Comparison of ENCODE assay signal across 1 cellular context in genomic region chr3:150729682-150730360, GRCh38.
TF ChIP-seq lines count a peak whose summit lies in the region.

No MANE protein-coding gene starts in this region.

TF ChIP-seq in K562, 482 proteins besides CTCF, POLR2A, EP300 and RAD21 (continued from another document and continues in another):
- TF ChIP-seq ZBTB40 (IDR thresholded peaks at IDR 0.05): peak; percentile 50; the same call in 1 of the 2 replicates
- no peak for TF ChIP-seq ZBTB40 (CRISPR knock-in tag; IDR thresholded peaks at IDR 0.05)
- TF ChIP-seq ZNF592 (IDR thresholded peaks at IDR 0.05): peak; percentile 65
- peak; percentile 75 for TF ChIP-seq NFIC (IDR thresholded peaks at IDR 0.05)
- 0 out of 2 replicates have a peak, but pooled peaks have one; percentile 35 for TF ChIP-seq MTA3 (IDR thresholded peaks at IDR 0.05; ENCODE audit: borderline replicate concordance)
- TF ChIP-seq WHSC1 (IDR thresholded peaks at IDR 0.05; ENCODE audit: low read length): no peak
- TF ChIP-seq TAL1 (IDR thresholded peaks at IDR 0.05): peak; percentile 95
- no peak for TF ChIP-seq ZNF561 (CRISPR knock-in tag; conservative IDR thresholded peaks at IDR 0.05)
- no peak for TF ChIP-seq MXI1 (IDR thresholded peaks at IDR 0.05; ENCODE audit: low read depth, low read length)
- TF ChIP-seq CREB3 (tag; conservative IDR thresholded peaks at IDR 0.05; ENCODE audit: low read depth): peak; percentile 54; the same call in 1 of the 2 replicates
- 0 out of 2 replicates have a peak, but pooled peaks have one; percentile 30 for TF ChIP-seq ETV5 (CRISPR knock-in tag; IDR thresholded peaks at IDR 0.05; ENCODE audit: low read depth)
- TF ChIP-seq NFRKB (IDR thresholded peaks at IDR 0.05; ENCODE audit: low read depth): peak; percentile 65; the same call in 1 of the 2 replicates
- no peak for TF ChIP-seq PREB (CRISPR knock-in tag; IDR thresholded peaks at IDR 0.05)
- TF ChIP-seq ZNF24 (IDR thresholded peaks at IDR 0.05): no peak
- TF ChIP-seq MLLT1 (IDR thresholded peaks at IDR 0.05): peak; percentile 56 to 63; a peak in 2 of 4 replicates
- no peak for TF ChIP-seq ZNF224 (CRISPR knock-in tag; IDR thresholded peaks at IDR 0.05)
- TF ChIP-seq MCM5 (IDR thresholded peaks at IDR 0.05; ENCODE audit: low read depth): no peak
- TF ChIP-seq SMARCC2 (IDR thresholded peaks at IDR 0.05; ENCODE audit: low read depth): peak; percentile 89
- no peak for TF ChIP-seq KAT7 (CRISPR knock-in tag; IDR thresholded peaks at IDR 0.05; ENCODE audit: borderline replicate concordance)
- no peak for TF ChIP-seq ZNF778 (CRISPR knock-in tag; IDR thresholded peaks at IDR 0.05)
- TF ChIP-seq ETS2 (tag; IDR thresholded peaks at IDR 0.05; ENCODE audit: borderline replicate concordance, poor library complexity, severe bottlenecking): no peak
- TF ChIP-seq NCOA1 (IDR thresholded peaks at IDR 0.05; ENCODE audit: low read depth): peak; percentile 59; the same call in 1 of the 2 replicates
- TF ChIP-seq CEBPB (tag; IDR thresholded peaks at IDR 0.05): no peak
- peak; percentile 96 for TF ChIP-seq TEAD4 (IDR thresholded peaks at IDR 0.05; ENCODE audit: low read length)
- TF ChIP-seq TEAD4 (CRISPR knock-in tag; IDR thresholded peaks at IDR 0.05; ENCODE audit: borderline replicate concordance): no peak
- no peak for TF ChIP-seq NR0B1 (IDR thresholded peaks at IDR 0.05; ENCODE audit: partially characterized antibody)
- TF ChIP-seq ZNF280B (CRISPR knock-in tag; IDR thresholded peaks at IDR 0.05): no peak
- TF ChIP-seq SMAD3 (CRISPR knock-in tag; conservative IDR thresholded peaks at IDR 0.05): no peak
- TF ChIP-seq ZNF12 (CRISPR knock-in tag; IDR thresholded peaks at IDR 0.05): no peak
- TF ChIP-seq TEAD2 (tag; IDR thresholded peaks at IDR 0.05): no peak
- no peak for TF ChIP-seq BCL6 (CRISPR knock-in tag; IDR thresholded peaks at IDR 0.05)
- TF ChIP-seq FOSL1 (tag; conservative IDR thresholded peaks at IDR 0.05): peak; percentile 66; the same call in 1 of the 2 replicates
- no peak for TF ChIP-seq ZNF41 (CRISPR knock-in tag; conservative IDR thresholded peaks at IDR 0.05)
- no peak for TF ChIP-seq ZNF584 (CRISPR knock-in tag; IDR thresholded peaks at IDR 0.05; ENCODE audit: low read depth)
- TF ChIP-seq ERF (CRISPR knock-in tag; IDR thresholded peaks at IDR 0.05): no peak
- peak; percentile 30; the same call in 1 of the 2 replicates for TF ChIP-seq CREB1 (IDR thresholded peaks at IDR 0.05)
- no peak for TF ChIP-seq CREB1 (CRISPR knock-in tag; IDR thresholded peaks at IDR 0.05)
- peak; percentile 93 to 96 for TF ChIP-seq FOXK2 (conservative IDR thresholded peaks at IDR 0.05 in 1 of 2, IDR thresholded peaks at IDR 0.05 in 1 of 2; ENCODE audit: low read depth in 2 of 2)
- TF ChIP-seq ATF6 (CRISPR knock-in tag; IDR thresholded peaks at IDR 0.05): no peak
